In the genomic region with DNA sequence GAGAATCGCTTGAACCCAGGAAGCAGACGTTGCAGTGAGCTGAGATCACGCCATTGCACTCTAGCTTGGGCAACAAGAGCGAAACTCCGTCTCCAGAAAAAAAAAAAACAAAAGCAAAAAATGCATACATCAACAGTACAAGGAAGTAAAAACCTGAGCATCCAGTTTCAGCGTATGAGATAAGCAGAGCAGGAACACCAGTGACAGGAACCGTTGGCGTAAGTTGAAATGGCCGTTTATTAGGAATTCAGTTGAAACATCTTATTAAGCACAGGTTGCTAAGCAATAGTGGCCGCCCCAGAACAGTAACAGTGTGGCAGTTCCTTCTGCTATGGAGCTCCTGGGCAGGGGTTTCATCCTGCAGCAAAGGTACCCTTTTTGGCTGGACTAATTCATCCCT, we compare ENCODE assay signal across 18 cellular contexts. TPM values are rescaled to one million over a fixed set of nuclear protein-coding genes. Genes with fewer than 3 reads are reported as not detected.
DNase-seq lines count a peak whose midpoint lies in the region; ATAC-seq and TF ChIP-seq lines count a peak whose summit lies in the region.
"Had no signal": no experiment of that assay in that cellular context is flagged by ENCODE, and none has a peak within 500 bp of the region (broad histone marks: within the 10 kb centered on the region; RNA-seq: fewer than 3 reads in every experiment).

No MANE protein-coding gene starts in this region.

- no peaks in the 10 kb centered on the region for H3K36me3 ChIP-seq in stomach

- no peaks in the 10 kb centered on the region for H3K9me3 ChIP-seq in stomach

- H3K27ac ChIP-seq in epithelial cell of prostate, result no peak overlapping the region
- H3K27ac ChIP-seq in stomach, result peak overlapping the region; percentile 23 to 67 (median 59)

- DNase-seq in NCI-H748 (lab: John Stamatoyannopoulos, UW; ENCODE audit: unreplicated experiment), result peak; percentile 13
- DNase-seq in NCI-H748 treated with DMSO at 0.1 percent for 48 hours (lab: John Stamatoyannopoulos, UW), result no peak
- peak; percentile 29 for DNase-seq in NCI-H69 (lab: John Stamatoyannopoulos, UW)
- peak; percentile 27 for DNase-seq in epithelial cell of prostate (ENCODE audit: low read depth, low spot score)
- no peak for DNase-seq in stomach
- DNase-seq in HUDEP-2 (lab: John Stamatoyannopoulos, UW; ENCODE audit: unreplicated experiment in 76 of 76), result no peak
- DNase-seq: CD4-positive, CD25-positive, alpha-beta regulatory T cell; GOT3; MM.1S; NCI-H1105 treated with DMSO at 0.1 percent for 48 hours; NCI-H1930; NCI-H345; NCI-H774; SHP77 had no signal

- no peaks in the 10 kb centered on the region for H3K27me3 ChIP-seq in stomach

- TF ChIP-seq CTCF in stomach (IDR thresholded peaks at IDR 0.05), result no peak

- intact Hi-C loops in stomach (cut with DNase I; ENCODE audit: low total_unique reads), result no loop called here

- H3K4me1 ChIP-seq in stomach, result peaks cover 13 to 43% (median 34%) of the 10 kb centered on the region in 4 donors

- no peak for TF ChIP-seq EP300 in stomach (IDR thresholded peaks at IDR 0.05)

- no peak for TF ChIP-seq POLR2A in stomach (IDR thresholded peaks at IDR 0.05)

- no peak for ATAC-seq in HG02973 (IDR thresholded peaks at IDR 0.05; ENCODE audit: unreplicated experiment)
- no peak for ATAC-seq in GM21360 (IDR thresholded peaks at IDR 0.05; ENCODE audit: unreplicated experiment)
- ATAC-seq: HepG2 had no signal

- WGBS in stomach, 5 donors, result 16 to 45% (median 32%) methylated on average over 10 of the region's 10 CpGs

- H3K4me3 ChIP-seq in stomach, result peak overlapping the region in 1 of 4 donors; percentile 17

RNA-seq across cellular contexts. Expression of gene L3MBTL2, which starts 4.0 kb away (rescaled TPM):
- total RNA-seq in stomach, result 10 to 100 TPM in 4 of 5 donors, 1 to 10 TPM in 1; 3.2 to 69.6 (median 15.1) TPM
- 10 to 100 TPM; 11.0 to 13.2 (median 11.5) TPM for polyA plus RNA-seq in stomach

RNA-seq across cellular contexts. Expression of gene CHADL, which starts 39.6 kb away (rescaled TPM):
- 10 to 100 TPM in 1 of 5 donors, 1 to 10 TPM in 4; 1.4 to 15.6 (median 5.8) TPM for total RNA-seq in stomach
- polyA plus RNA-seq in stomach, result 1 to 10 TPM; 2.0 to 5.4 (median 5.4) TPM
- total RNA-seq: A673 had no signal

Comparison
In these comparisons a context has a peak if more than half of its experiments do, and no peak if none do; other contexts are left out.
1. DNase-seq: peak in NCI-H748 (single experiment), NCI-H69 (single experiment) and epithelial cell of prostate (single experiment); none in NCI-H748 treated with DMSO at 0.1 percent for 48 hours (single experiment), stomach (single experiment) and HUDEP-2 (0 of 76).